Comparison of ENCODE assay signal across 14 cellular contexts in the genomic region with DNA sequence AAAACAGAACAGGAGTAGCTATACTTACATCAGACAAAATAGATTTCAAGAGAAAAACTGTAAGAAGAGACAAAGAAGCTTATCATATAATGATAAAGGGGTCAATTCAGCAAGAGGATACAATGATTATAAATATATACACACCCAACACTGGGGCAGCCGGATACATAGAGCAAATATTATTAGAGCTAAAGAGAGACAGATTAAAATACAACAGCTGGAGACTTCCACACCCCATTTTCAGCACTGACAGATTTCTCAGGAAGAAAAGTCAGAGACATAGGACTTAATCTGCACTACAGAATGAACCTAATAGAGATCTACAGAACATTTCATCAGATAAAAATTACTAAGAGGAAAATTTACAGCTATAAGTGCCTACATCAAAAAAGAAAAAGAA.
"Had no signal": no experiment of that assay in that cellular context is flagged by ENCODE, and none has a peak within 500 bp of the region (broad histone marks: within the 10 kb centered on the region; RNA-seq: fewer than 3 reads in every experiment).

No MANE protein-coding gene starts in this region.

- ATAC-seq: lower lobe of right lung; stimulated activated effector memory CD8-positive, alpha-beta T cell treated with anti-CD3 and anti-CD28 coated beads, Interleukin-12 subunit alpha, Interleukin-12 subunit beta, amount 100 ng/mL, for 72 hours had no signal

- DNase-seq: activated CD4-positive, alpha-beta T cell treated with anti-CD3 and anti-CD28 coated beads, Interleukin-2, amount 10 ng/mL, durations not matched to agents 7 days and 5 days; activated CD4-positive, CD25-positive, alpha-beta regulatory T cell; activated CD8-positive, alpha-beta memory T cell treated with anti-CD3 and anti-CD28 coated beads, Interleukin-2, amount 50 U/mL, for 48 hours; activated effector memory CD4-positive, alpha-beta T cell treated with Interleukin-2 at 50 U/mL for 16 hours; activated naive CD8-positive, alpha-beta T cell treated with anti-CD3 and anti-CD28 coated beads for 36 hours; anterior cingulate cortex; esophagus squamous epithelium; immature natural killer cell; lower lobe of right lung; SHP77 treated with DMSO at 0.1 percent for 48 hours; sigmoid colon; T-helper 2 cell had no signal

- H3K4me3 Mint-ChIP-seq: activated CD4-positive, alpha-beta T cell treated with anti-CD3 and anti-CD28 coated beads, Interleukin-2, amount 10 ng/mL, durations not matched to agents 7 days and 5 days; activated naive CD8-positive, alpha-beta T cell treated with anti-CD3 and anti-CD28 coated beads for 36 hours; immature natural killer cell; neural crest cell; stimulated activated effector memory CD8-positive, alpha-beta T cell treated with anti-CD3 and anti-CD28 coated beads, Interleukin-12 subunit alpha, Interleukin-12 subunit beta, amount 100 ng/mL, for 72 hours had no signal

- H3K27me3 Mint-ChIP-seq: activated CD4-positive, alpha-beta T cell treated with anti-CD3 and anti-CD28 coated beads, Interleukin-2, amount 10 ng/mL, durations not matched to agents 7 days and 5 days; activated naive CD8-positive, alpha-beta T cell treated with anti-CD3 and anti-CD28 coated beads for 36 hours had no signal

- H3K27ac Mint-ChIP-seq: activated CD4-positive, alpha-beta T cell treated with anti-CD3 and anti-CD28 coated beads, Interleukin-2, amount 10 ng/mL, durations not matched to agents 7 days and 5 days; activated naive CD8-positive, alpha-beta T cell treated with anti-CD3 and anti-CD28 coated beads for 36 hours; stimulated activated effector memory CD8-positive, alpha-beta T cell treated with anti-CD3 and anti-CD28 coated beads, Interleukin-12 subunit alpha, Interleukin-12 subunit beta, amount 100 ng/mL, for 72 hours had no signal

- H3K9me3 Mint-ChIP-seq: activated naive CD8-positive, alpha-beta T cell treated with anti-CD3 and anti-CD28 coated beads for 36 hours; immature natural killer cell; neural crest cell; stimulated activated effector memory CD8-positive, alpha-beta T cell treated with anti-CD3 and anti-CD28 coated beads, Interleukin-12 subunit alpha, Interleukin-12 subunit beta, amount 100 ng/mL, for 72 hours had no signal
